Comparison of ENCODE assay signal across 1 cellular context in genomic region chr3:123310741-123311140, GRCh38.
TF ChIP-seq lines count a peak whose summit lies in the region.

No MANE protein-coding gene starts in this region.

TF ChIP-seq in GM23338, 12 proteins besides CTCF, POLR2A, EP300 and RAD21 (continued from another document):
- no peak for TF ChIP-seq ZNF462 (CRISPR knock-in tag; IDR thresholded peaks at IDR 0.05)
- TF ChIP-seq ZNF331 (CRISPR knock-in tag; IDR thresholded peaks at IDR 0.05; ENCODE audit: low read depth): no peak
